In genomic region chr13:20833900-20834679, GRCh38 we compare ENCODE assay signal across 25 cellular contexts.
DNase-seq lines count a peak whose midpoint lies in the region; ATAC-seq, FAIRE-seq and TF ChIP-seq lines count a peak whose summit lies in the region.
"Had no signal": no experiment of that assay in that cellular context is flagged by ENCODE, and none has a peak within 500 bp of the region (broad histone marks: within the 10 kb centered on the region; RNA-seq: fewer than 3 reads in every experiment).

No MANE protein-coding gene starts in this region.

- no peaks in the 10 kb centered on the region for H4K20me1 ChIP-seq in HepG2 (ENCODE audit: insufficient read depth, low read length)

- TF ChIP-seq POLR2A in HepG2 (IDR thresholded peaks at IDR 0.05; ENCODE audit: insufficient read depth in 1 of 2, low read depth in 2 of 2, low read length in 2 of 2) (no peak), thyroid gland (IDR thresholded peaks at IDR 0.05) (no peak)

- H3K27me3 ChIP-seq in liver (ENCODE audit: control insufficient read depth in 4 of 4, insufficient read depth in 4 of 4, low read length in 3 of 4) = no peaks in the 10 kb centered on the region
- no peaks in the 10 kb centered on the region; a peak in 1 of 5 replicates for H3K27me3 ChIP-seq in HepG2 (ENCODE audit: control insufficient read depth in 1 of 2, insufficient read depth in 2 of 2, low read length in 2 of 2)
- no peaks in the 10 kb centered on the region for H3K27me3 ChIP-seq in thyroid gland
- H3K27me3 ChIP-seq: BE2C; BLaER1 treated with 17β-estradiol and CSF1 and Interleukin-3, amounts not matched to agents 10 nM and 100 nM had no signal

- ATAC-seq in HepG2 (no peak), left lobe of liver (peak; percentile 88)
- ATAC-seq: GM12878, HCT116 had no signal

- TF ChIP-seq CTCF in liver (IDR thresholded peaks at IDR 0.05; ENCODE audit: low read depth, low read length, missing input control) (no peak), HepG2 (CRISPR knock-in tag; IDR thresholded peaks at IDR 0.05) (no peak), thyroid gland (IDR thresholded peaks at IDR 0.05) (no peak)

- H3K36me3 ChIP-seq in liver (ENCODE audit: control insufficient read depth in 4 of 4, insufficient read depth in 3 of 4, low read depth in 1 of 4, low read length in 3 of 4) (peaks cover 3 to 14% (median 8%) of the 10 kb centered on the region in 4 donors), HepG2 (replicated peaks in 1 of 2; ENCODE audit: control insufficient read depth in 1 of 2, insufficient read depth in 2 of 2, low read length in 2 of 2) (peaks cover 3 to 37% of the 10 kb centered on the region in 2 experiments; a peak in 4 of 5 replicates), thyroid gland (peaks cover 0 to 3% of the 10 kb centered on the region in 2 donors)

- no peaks in the 10 kb centered on the region for H3K4me1 ChIP-seq in liver (ENCODE audit: control insufficient read depth in 4 of 4, insufficient read depth in 4 of 4, low read length in 3 of 4)
- H3K4me1 ChIP-seq in HepG2 (ENCODE audit: insufficient read depth, low read length) = no peaks in the 10 kb centered on the region
- H3K4me1 ChIP-seq in thyroid gland = peaks cover 5 to 8% of the 10 kb centered on the region in 2 donors
- H3K4me1 ChIP-seq: BLaER1 treated with 17β-estradiol and CSF1 and Interleukin-3, amounts not matched to agents 10 nM and 100 nM had no signal

- H3K79me2 ChIP-seq in HepG2 (ENCODE audit: insufficient read depth, low read length) = no peaks in the 10 kb centered on the region

- H3K4me3 ChIP-seq in liver (ENCODE audit: low read depth in 1 of 3, low read length in 3 of 3) (no peak overlapping the region), HepG2 (replicated peaks in 1 of 3; ENCODE audit: insufficient read depth in 1 of 3, low read depth in 2 of 3, low read length in 3 of 3) (no peak overlapping the region), thyroid gland (replicated peaks in 1 of 3) (no peak overlapping the region)
- H3K4me3 ChIP-seq: BLaER1 treated with 17β-estradiol and CSF1 and Interleukin-3, amounts not matched to agents 10 nM and 100 nM; GM12878; GM23248 had no signal

- POLR2A ChIA-PET in HepG2 (lab: Yijun Ruan, JAX) = interaction anchor here (0.7 kb wide), 1 partner anchor 61 kb away, joined by 3 read pairs; no protein-coding TSS in a partner anchor

- FAIRE-seq in HepG2 (lab: Jason Lieb, UNC) = no peak
- FAIRE-seq: A204.1, GM12878, GM19239, H1 had no signal

- no TSS peak for BruUV-seq in HepG2 (replicated peaks; lab: Mats Ljungman, UMichigan)

- WGBS in liver = 96% methylated on average over 7 of the region's 7 CpGs
- WGBS in HepG2 (ENCODE audit: low lambda C conversion rate) = 94% methylated on average over 7 of the region's 7 CpGs
- 60 to 65% methylated on average over 7 of the region's 7 CpGs for WGBS in thyroid gland, 2 donors

- TF ChIP-seq EP300 in HepG2 (IDR thresholded peaks at IDR 0.05; ENCODE audit: low read depth in 2 of 2, low read length in 2 of 2) (no peak), HepG2 (CRISPR knock-in tag; IDR thresholded peaks at IDR 0.05; ENCODE audit: borderline replicate concordance) (no peak)

- H3K27ac ChIP-seq in liver (ENCODE audit: low read depth in 1 of 2, low read length in 2 of 2) (no peak overlapping the region), HepG2 (ENCODE audit: extremely low read length, insufficient read depth, low read length) (no peak overlapping the region), thyroid gland (peak overlapping the region in 2 of 3 donors; percentile 47 to 51)
- H3K27ac ChIP-seq: 22Rv1; BLaER1 treated with 17β-estradiol and CSF1 and Interleukin-3, amounts not matched to agents 10 nM and 100 nM; GM23248 had no signal

- in situ Hi-C loops in HepG2 (cut with HindIII; ENCODE audit: extremely low pct_ligation_motif_present, low pct_unique_long_range_greater_than_20kb) = no loop called here
- in situ Hi-C loops in G401 (cut with HindIII; ENCODE audit: low sequenced_read_pairs) = no loop called here

- H2AFZ ChIP-seq in HepG2 (ENCODE audit: low read length) = no peak overlapping the region
- H2AFZ ChIP-seq: GM23248 had no signal

- intact Hi-C loops in HepG2 (cut with micrococcal nuclease; ENCODE audit: unreplicated experiment) = no loop called here
- intact Hi-C loops in thyroid gland (cut with DNase I) = loop anchor here (10.0 kb wide), 1 partner anchor 319 kb away; no protein-coding TSS in a partner anchor

- H3K9ac ChIP-seq in liver (ENCODE audit: low read depth in 1 of 2, low read length in 2 of 2) (no peak overlapping the region), HepG2 (ENCODE audit: insufficient read depth, low read depth, low read length) (no peak overlapping the region)
- H3K9ac ChIP-seq: BLaER1 treated with 17β-estradiol and CSF1 and Interleukin-3, amounts not matched to agents 10 nM and 100 nM; GM23248 had no signal

- no peaks in the 10 kb centered on the region for H3K9me3 ChIP-seq in liver (ENCODE audit: control insufficient read depth in 4 of 4, low read length in 3 of 4)
- H3K9me3 ChIP-seq in HepG2 (ENCODE audit: low read length) = no peaks in the 10 kb centered on the region
- no peaks in the 10 kb centered on the region for H3K9me3 ChIP-seq in thyroid gland
- H3K9me3 ChIP-seq: BE2C had no signal

- DNase-seq in NCI-H82 (lab: John Stamatoyannopoulos, UW) (peak; percentile 48), NCI-H82 treated with DMSO at 0.1 percent for 48 hours (lab: John Stamatoyannopoulos, UW; ENCODE audit: unreplicated experiment) (no peak), HepG2 (ENCODE audit: low spot score) (no peak), left lobe of liver (ENCODE audit: low spot score) (no peak), thyroid gland (peak; percentile 58 to 74), G401 (ENCODE audit: low spot score) (no peak), NCI-H1930 (lab: John Stamatoyannopoulos, UW) (no peak)
- DNase-seq: AML-193; BE2C; Calu3; CD4-positive, alpha-beta memory T cell; COR-L47; DMS53; DMS79 treated with DMSO at 0.1 percent for 48 hours; GDM1; GM23248; H7 had no signal

- H3K4me2 ChIP-seq in HepG2 (ENCODE audit: low read depth, low read length) = no peak overlapping the region
- H3K4me2 ChIP-seq: BLaER1 treated with 17β-estradiol and CSF1 and Interleukin-3, amounts not matched to agents 10 nM and 100 nM had no signal

- CTCF ChIA-PET in HepG2 (lab: Yijun Ruan, JAX; ENCODE audit: low intra/inter-chr PET ratio, low total read pairs) = no interaction called here

- no peak for TF ChIP-seq RAD21 in liver (IDR thresholded peaks at IDR 0.05)
- TF ChIP-seq RAD21 in HepG2 (CRISPR knock-in tag; IDR thresholded peaks at IDR 0.05) = no peak

TF ChIP-seq in liver, 16 proteins besides CTCF, POLR2A, EP300 and RAD21:
- no peak for TF ChIP-seq YY1 (IDR thresholded peaks at IDR 0.05)
- TF ChIP-seq FOXA2 (IDR thresholded peaks at IDR 0.05) = no peak
- TF ChIP-seq SP1 (IDR thresholded peaks at IDR 0.05) = peak; percentile 23
- TF ChIP-seq HNF4A (conservative IDR thresholded peaks at IDR 0.05) = peak; percentile 63 to 75
- TF ChIP-seq HNF4G (IDR thresholded peaks at IDR 0.05) = peak; percentile 22

TF ChIP-seq in HepG2, 621 proteins besides CTCF, POLR2A, EP300 and RAD21 (continues in another document):
- no peak for TF ChIP-seq JUNB (CRISPR knock-in tag; IDR thresholded peaks at IDR 0.05; ENCODE audit: borderline replicate concordance)
- no peak for TF ChIP-seq ZFP36L1 (CRISPR knock-in tag; IDR thresholded peaks at IDR 0.05)
- TF ChIP-seq ZNF510 (CRISPR knock-in tag; IDR thresholded peaks at IDR 0.05; ENCODE audit: low read depth) = no peak
- no peak for TF ChIP-seq GTF3A (CRISPR knock-in tag; conservative IDR thresholded peaks at IDR 0.05)
- no peak for TF ChIP-seq ZNF281 (CRISPR knock-in tag; IDR thresholded peaks at IDR 0.05; ENCODE audit: borderline replicate concordance)
- no peak for TF ChIP-seq HNRNPLL (IDR thresholded peaks at IDR 0.05; ENCODE audit: low read depth, low read length, poor library complexity, severe bottlenecking)
- no peak for TF ChIP-seq ZNF556 (CRISPR knock-in tag; IDR thresholded peaks at IDR 0.05; ENCODE audit: borderline replicate concordance)
- no peak for TF ChIP-seq RFX1 (IDR thresholded peaks at IDR 0.05)
- TF ChIP-seq AKAP8 (CRISPR knock-in tag; IDR thresholded peaks at IDR 0.05) = no peak
- no peak for TF ChIP-seq MYC (CRISPR knock-in tag; IDR thresholded peaks at IDR 0.05; ENCODE audit: borderline replicate concordance)
- TF ChIP-seq ZNF263 (CRISPR knock-in tag; IDR thresholded peaks at IDR 0.05) = no peak
- TF ChIP-seq ZBTB26 (CRISPR knock-in tag; IDR thresholded peaks at IDR 0.05; ENCODE audit: borderline replicate concordance) = no peak
- no peak for TF ChIP-seq NFATC3 (CRISPR knock-in tag; IDR thresholded peaks at IDR 0.05)
- no peak for TF ChIP-seq LCORL (IDR thresholded peaks at IDR 0.05)
- no peak for TF ChIP-seq LCORL (CRISPR knock-in tag; IDR thresholded peaks at IDR 0.05)
- TF ChIP-seq ZFP90 (CRISPR knock-in tag; IDR thresholded peaks at IDR 0.05; ENCODE audit: borderline replicate concordance) = no peak

Comparison
In these comparisons a context has a peak if more than half of its experiments do, and no peak if none do; other contexts are left out.
1. DNase-seq: peak in NCI-H82 (single experiment) and thyroid gland (2 of 2); none in NCI-H82 treated with DMSO at 0.1 percent for 48 hours (single experiment), HepG2 (single experiment), left lobe of liver (single experiment), G401 (single experiment) and NCI-H1930 (0 of 2).
2. H3K27ac ChIP-seq: peak in thyroid gland (2 of 3); none in liver (0 of 2) and HepG2 (single experiment).